In genomic region chrX:53312946-53313745, GRCh38 we compare ENCODE assay signal across 1 cellular context.
A peak's percentile ranks its signal among the peaks of the same experiment; 100 is the strongest.
TF ChIP-seq lines count a peak whose summit lies in the region.

No MANE protein-coding gene starts in this region.

TF ChIP-seq in H1, 55 proteins besides CTCF, POLR2A, EP300 and RAD21:
- TF ChIP-seq TEAD4 (IDR thresholded peaks at IDR 0.05; ENCODE audit: low read depth, low read length), result 0 out of 2 replicates have a peak, but pooled peaks have one; percentile 42
- no peak for TF ChIP-seq RNF2 (IDR thresholded peaks at IDR 0.05; ENCODE audit: borderline replicate concordance, low read depth, low read length, missing control alignments, poor library complexity, severe bottlenecking)
- no peak for TF ChIP-seq ZNF274 (IDR thresholded peaks at IDR 0.05; ENCODE audit: borderline replicate concordance, extremely low read depth, low read length)
